1 cellular context compared by ENCODE assay signal in the genomic region with DNA sequence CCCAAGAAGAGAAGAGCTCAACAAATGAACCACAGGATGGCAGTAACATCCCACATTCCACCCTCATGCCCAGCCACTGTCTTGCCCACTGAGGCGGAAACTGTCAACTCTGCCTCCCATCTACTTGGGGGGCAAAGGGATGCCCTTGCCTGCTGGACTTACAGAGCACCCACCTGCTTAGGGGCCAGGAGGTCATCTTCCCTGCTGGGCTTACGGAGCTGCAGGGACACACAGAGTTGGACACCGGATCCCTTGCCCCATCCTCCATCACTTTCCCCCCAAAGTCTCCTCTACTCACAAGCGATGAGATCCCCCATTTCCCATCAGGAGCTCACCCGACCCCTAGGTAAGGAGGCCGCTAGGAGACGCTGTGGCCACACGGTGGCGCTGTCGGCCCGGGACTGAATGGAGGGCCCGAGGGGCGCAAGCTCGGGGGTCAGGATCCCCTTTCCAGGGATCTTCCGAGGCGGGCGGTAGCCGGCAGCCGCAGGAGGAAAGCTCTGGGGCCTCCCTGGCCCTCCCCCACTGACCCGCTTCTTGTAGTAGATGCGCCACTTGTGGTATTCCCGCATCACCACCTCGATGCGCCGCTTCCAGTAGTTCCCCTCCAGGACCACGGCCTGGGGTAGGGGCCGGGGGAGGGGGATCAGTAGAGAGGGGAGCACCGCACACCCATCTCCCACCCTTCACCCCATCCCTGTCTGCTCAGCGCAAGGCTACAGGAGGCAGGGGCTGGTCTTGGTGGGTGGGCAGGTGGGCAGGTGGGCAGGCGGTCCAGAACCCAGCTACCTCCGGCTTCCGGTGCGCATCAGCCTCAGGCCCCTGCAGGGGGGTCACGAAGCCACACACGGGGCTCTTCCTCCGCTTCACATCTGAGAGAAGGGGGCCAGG.
A peak's percentile ranks its signal among the peaks of the same experiment; 100 is the strongest.
TF ChIP-seq lines count a peak whose summit lies in the region.

No MANE protein-coding gene starts in this region.

TF ChIP-seq in HepG2, 621 proteins besides CTCF, POLR2A, EP300 and RAD21 (continued from another document):
- TF ChIP-seq ETS1 (CRISPR knock-in tag; IDR thresholded peaks at IDR 0.05): no peak
- peak; percentile 72 for TF ChIP-seq XRCC5 (optimal IDR thresholded peaks at IDR 0.05; ENCODE audit: low read length)
- no peak for TF ChIP-seq MTERF4 (CRISPR knock-in tag; IDR thresholded peaks at IDR 0.05)
- TF ChIP-seq ESRRA (CRISPR knock-in tag; IDR thresholded peaks at IDR 0.05; ENCODE audit: low read depth): no peak
- TF ChIP-seq ZNF816 (CRISPR knock-in tag; IDR thresholded peaks at IDR 0.05; ENCODE audit: borderline replicate concordance): no peak
- TF ChIP-seq NFKBIZ (CRISPR knock-in tag; IDR thresholded peaks at IDR 0.05): no peak
- TF ChIP-seq RFX3 (CRISPR knock-in tag; IDR thresholded peaks at IDR 0.05): no peak
- TF ChIP-seq SMAD1 (CRISPR knock-in tag; IDR thresholded peaks at IDR 0.05; ENCODE audit: borderline replicate concordance, low read depth): peak; percentile 58; the same call in 1 of the 2 replicates
- no peak for TF ChIP-seq ADNP (CRISPR knock-in tag; IDR thresholded peaks at IDR 0.05)
- TF ChIP-seq POLR2G (IDR thresholded peaks at IDR 0.05; ENCODE audit: low read depth, low read length): peak; percentile 37
- TF ChIP-seq, protein P1, sequence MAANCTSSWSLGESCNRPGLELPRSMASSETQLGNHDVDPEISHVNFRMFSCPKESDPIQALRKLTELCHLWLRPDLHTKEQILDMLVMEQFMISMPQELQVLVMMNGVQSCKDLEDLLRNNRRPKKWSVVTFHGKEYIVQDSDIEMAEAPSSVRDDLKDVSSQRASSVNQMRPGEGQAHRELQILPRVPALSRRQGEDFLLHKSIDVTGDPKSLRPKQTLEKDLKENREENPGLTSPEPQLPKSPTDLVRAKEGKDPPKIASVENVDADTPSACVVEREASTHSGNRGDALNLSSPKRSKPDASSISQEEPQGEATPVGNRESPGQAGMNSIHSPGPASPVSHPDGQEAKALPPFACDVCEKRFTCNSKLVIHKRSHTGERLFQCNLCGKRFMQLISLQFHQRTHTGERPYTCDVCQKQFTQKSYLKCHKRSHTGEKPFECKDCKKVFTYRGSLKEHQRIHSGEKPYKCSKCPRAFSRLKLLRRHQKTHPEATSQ (CRISPR knock-in tag; IDR thresholded peaks at IDR 0.05; ENCODE audit: borderline replicate concordance): no peak
- TF ChIP-seq ZNF800 (CRISPR knock-in tag; IDR thresholded peaks at IDR 0.05): no peak
- no peak for TF ChIP-seq ZNF10 (CRISPR knock-in tag; IDR thresholded peaks at IDR 0.05; ENCODE audit: borderline replicate concordance, low read depth)
- TF ChIP-seq GTF2F1 (IDR thresholded peaks at IDR 0.05; ENCODE audit: low read length): no peak
- no peak for TF ChIP-seq ATRX (CRISPR knock-in tag; IDR thresholded peaks at IDR 0.05; ENCODE audit: borderline replicate concordance)
- TF ChIP-seq ERF (CRISPR knock-in tag; IDR thresholded peaks at IDR 0.05): no peak
- TF ChIP-seq ZNF841 (CRISPR knock-in tag; IDR thresholded peaks at IDR 0.05; ENCODE audit: borderline replicate concordance): no peak
- TF ChIP-seq JARID2 (CRISPR knock-in tag; IDR thresholded peaks at IDR 0.05; ENCODE audit: insufficient replicate concordance): no peak
- no peak for TF ChIP-seq ZNF446 (CRISPR knock-in tag; IDR thresholded peaks at IDR 0.05)
- TF ChIP-seq ZFYVE20 (CRISPR knock-in tag; IDR thresholded peaks at IDR 0.05; ENCODE audit: borderline replicate concordance, low read depth): no peak
- TF ChIP-seq SMAD3 (CRISPR knock-in tag; IDR thresholded peaks at IDR 0.05): no peak
- TF ChIP-seq, protein P2, sequence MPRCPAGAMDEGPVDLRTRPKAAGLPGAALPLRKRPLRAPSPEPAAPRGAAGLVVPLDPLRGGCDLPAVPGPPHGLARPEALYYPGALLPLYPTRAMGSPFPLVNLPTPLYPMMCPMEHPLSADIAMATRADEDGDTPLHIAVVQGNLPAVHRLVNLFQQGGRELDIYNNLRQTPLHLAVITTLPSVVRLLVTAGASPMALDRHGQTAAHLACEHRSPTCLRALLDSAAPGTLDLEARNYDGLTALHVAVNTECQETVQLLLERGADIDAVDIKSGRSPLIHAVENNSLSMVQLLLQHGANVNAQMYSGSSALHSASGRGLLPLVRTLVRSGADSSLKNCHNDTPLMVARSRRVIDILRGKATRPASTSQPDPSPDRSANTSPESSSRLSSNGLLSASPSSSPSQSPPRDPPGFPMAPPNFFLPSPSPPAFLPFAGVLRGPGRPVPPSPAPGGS (CRISPR knock-in tag; IDR thresholded peaks at IDR 0.05): no peak
- TF ChIP-seq, protein P3, sequence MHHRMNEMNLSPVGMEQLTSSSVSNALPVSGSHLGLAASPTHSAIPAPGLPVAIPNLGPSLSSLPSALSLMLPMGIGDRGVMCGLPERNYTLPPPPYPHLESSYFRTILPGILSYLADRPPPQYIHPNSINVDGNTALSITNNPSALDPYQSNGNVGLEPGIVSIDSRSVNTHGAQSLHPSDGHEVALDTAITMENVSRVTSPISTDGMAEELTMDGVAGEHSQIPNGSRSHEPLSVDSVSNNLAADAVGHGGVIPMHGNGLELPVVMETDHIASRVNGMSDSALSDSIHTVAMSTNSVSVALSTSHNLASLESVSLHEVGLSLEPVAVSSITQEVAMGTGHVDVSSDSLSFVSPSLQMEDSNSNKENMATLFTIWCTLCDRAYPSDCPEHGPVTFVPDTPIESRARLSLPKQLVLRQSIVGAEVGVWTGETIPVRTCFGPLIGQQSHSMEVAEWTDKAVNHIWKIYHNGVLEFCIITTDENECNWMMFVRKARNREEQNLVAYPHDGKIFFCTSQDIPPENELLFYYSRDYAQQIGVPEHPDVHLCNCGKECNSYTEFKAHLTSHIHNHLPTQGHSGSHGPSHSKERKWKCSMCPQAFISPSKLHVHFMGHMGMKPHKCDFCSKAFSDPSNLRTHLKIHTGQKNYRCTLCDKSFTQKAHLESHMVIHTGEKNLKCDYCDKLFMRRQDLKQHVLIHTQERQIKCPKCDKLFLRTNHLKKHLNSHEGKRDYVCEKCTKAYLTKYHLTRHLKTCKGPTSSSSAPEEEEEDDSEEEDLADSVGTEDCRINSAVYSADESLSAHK (CRISPR knock-in tag; IDR thresholded peaks at IDR 0.05; ENCODE audit: borderline replicate concordance): no peak
- no peak for TF ChIP-seq ZNF737 (CRISPR knock-in tag; IDR thresholded peaks at IDR 0.05; ENCODE audit: borderline replicate concordance)
- TF ChIP-seq, protein P4, sequence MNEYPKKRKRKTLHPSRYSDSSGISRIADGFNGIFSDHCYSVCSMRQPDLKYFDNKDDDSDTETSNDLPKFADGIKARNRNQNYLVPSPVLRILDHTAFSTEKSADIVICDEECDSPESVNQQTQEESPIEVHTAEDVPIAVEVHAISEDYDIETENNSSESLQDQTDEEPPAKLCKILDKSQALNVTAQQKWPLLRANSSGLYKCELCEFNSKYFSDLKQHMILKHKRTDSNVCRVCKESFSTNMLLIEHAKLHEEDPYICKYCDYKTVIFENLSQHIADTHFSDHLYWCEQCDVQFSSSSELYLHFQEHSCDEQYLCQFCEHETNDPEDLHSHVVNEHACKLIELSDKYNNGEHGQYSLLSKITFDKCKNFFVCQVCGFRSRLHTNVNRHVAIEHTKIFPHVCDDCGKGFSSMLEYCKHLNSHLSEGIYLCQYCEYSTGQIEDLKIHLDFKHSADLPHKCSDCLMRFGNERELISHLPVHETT (CRISPR knock-in tag; conservative IDR thresholded peaks at IDR 0.05): no peak
- TF ChIP-seq ZNF431 (CRISPR knock-in tag; IDR thresholded peaks at IDR 0.05; ENCODE audit: borderline replicate concordance, low read depth): no peak
- no peak for TF ChIP-seq ZNF451 (CRISPR knock-in tag; IDR thresholded peaks at IDR 0.05)
- no peak for TF ChIP-seq ZNF546 (CRISPR knock-in tag; conservative IDR thresholded peaks at IDR 0.05)
- TF ChIP-seq ATF3 (CRISPR knock-in tag; IDR thresholded peaks at IDR 0.05): no peak
- TF ChIP-seq LCORL (IDR thresholded peaks at IDR 0.05): no peak
- no peak for TF ChIP-seq LCORL (CRISPR knock-in tag; IDR thresholded peaks at IDR 0.05)
